ENCODE assay signal across 20 cellular contexts in genomic region chr2:128642801-128643200, GRCh38.
A peak's percentile ranks its signal among the peaks of the same experiment; 100 is the strongest.
DNase-seq lines count a peak whose midpoint lies in the region; ATAC-seq and TF ChIP-seq lines count a peak whose summit lies in the region.
"Had no signal": no experiment of that assay in that cellular context is flagged by ENCODE, and none has a peak within 500 bp of the region (broad histone marks: within the 10 kb centered on the region; RNA-seq: fewer than 3 reads in every experiment).

No MANE protein-coding gene starts in this region.

- intact Hi-C loops in natural killer cell (cut with micrococcal nuclease) = no loop called here

- TF ChIP-seq CTCF in natural killer cell (IDR thresholded peaks at IDR 0.05) (no peak), osteocyte (IDR thresholded peaks at IDR 0.05) (no peak)

- no peak overlapping the region for H3K27ac ChIP-seq in caudate nucleus (ENCODE audit: low read depth, low read length)
- H3K27ac ChIP-seq: adrenal gland, heart left ventricle, left ventricle myocardium inferior, thyroid gland, WERI-Rb-1 had no signal

- H3K36me3 Mint-ChIP-seq in natural killer cell = no peaks in the 10 kb centered on the region
- H3K36me3 Mint-ChIP-seq in natural killer cell treated with Interleukin-12 subunit alpha and Interleukin-12 subunit beta and Interleukin-15 and Interleukin-18, amount 100 ng/mL, for 72 hours = no peaks in the 10 kb centered on the region
- H3K36me3 Mint-ChIP-seq in osteocyte (ENCODE audit: unreplicated experiment) = no peaks in the 10 kb centered on the region

- DNase-seq in natural killer cell (peak; percentile 6), ecto neural progenitor cell (ENCODE audit: low spot score) (peak; percentile 30), osteocyte (ENCODE audit: extremely low spot score, unreplicated experiment) (peak; percentile 44), glomerular visceral epithelial cell (ENCODE audit: extremely low spot score) (no peak), caudate nucleus (lab: John Stamatoyannopoulos, UW) (no peak)
- DNase-seq in natural killer cell treated with Interleukin-12 subunit alpha and Interleukin-12 subunit beta and Interleukin-15 and Interleukin-18, amount 100 ng/mL, for 72 hours (ENCODE audit: low spot score) = no peak
- DNase-seq: BE2C; left ventricle myocardium inferior; NCI-H526 treated with DMSO at 0.1 percent for 48 hours; nephron progenitor cell; stimulated activated CD4-positive, alpha-beta T cell treated with anti-CD3 and anti-CD28 coated beads, Interleukin-2, amount 100 ng/mL, for 48 hours; stimulated activated naive CD4-positive, alpha-beta T cell; thyroid gland; WERI-Rb-1 had no signal

- H3K4me3 Mint-ChIP-seq in natural killer cell (no peak overlapping the region), osteocyte (ENCODE audit: unreplicated experiment) (no peak overlapping the region)
- H3K4me3 Mint-ChIP-seq in natural killer cell treated with Interleukin-12 subunit alpha and Interleukin-12 subunit beta and Interleukin-15 and Interleukin-18, amount 100 ng/mL, for 72 hours = no peak overlapping the region
- H3K4me3 Mint-ChIP-seq: GM23338; nephron progenitor cell; T-helper 2 cell treated with Interferon-gamma antibody and Interleukin-4, amounts not matched to agents 5 μg/mL and 100 μg/mL, for 36 hours had no signal

- ATAC-seq in natural killer cell = no peak
- no peak for ATAC-seq in natural killer cell treated with Interleukin-12 subunit alpha and Interleukin-12 subunit beta and Interleukin-15 and Interleukin-18, amount 100 ng/mL, for 72 hours
- ATAC-seq in GM21723 (IDR thresholded peaks at IDR 0.05; ENCODE audit: unreplicated experiment) = no peak
- ATAC-seq in HG03095 (IDR thresholded peaks at IDR 0.05; ENCODE audit: unreplicated experiment) = no peak
- ATAC-seq: GM23338, heart left ventricle had no signal

- H3K27me3 Mint-ChIP-seq in natural killer cell (ENCODE audit: low read depth in 2 of 2) (no peaks in the 10 kb centered on the region), osteocyte (ENCODE audit: unreplicated experiment) (no peaks in the 10 kb centered on the region)
- no peaks in the 10 kb centered on the region for H3K27me3 Mint-ChIP-seq in natural killer cell treated with Interleukin-12 subunit alpha and Interleukin-12 subunit beta and Interleukin-15 and Interleukin-18, amount 100 ng/mL, for 72 hours

- H3K9me3 Mint-ChIP-seq in natural killer cell (no peaks in the 10 kb centered on the region), osteocyte (ENCODE audit: unreplicated experiment) (no peaks in the 10 kb centered on the region)
- no peaks in the 10 kb centered on the region for H3K9me3 Mint-ChIP-seq in natural killer cell treated with Interleukin-12 subunit alpha and Interleukin-12 subunit beta and Interleukin-15 and Interleukin-18, amount 100 ng/mL, for 72 hours
- H3K9me3 Mint-ChIP-seq: GM23338; nephron progenitor cell; T-helper 2 cell treated with Interferon-gamma antibody and Interleukin-4, amounts not matched to agents 5 μg/mL and 100 μg/mL, for 36 hours had no signal

- H3K4me1 Mint-ChIP-seq in natural killer cell (no peaks in the 10 kb centered on the region), osteocyte (ENCODE audit: unreplicated experiment) (peaks cover 28% of the 10 kb centered on the region)
- peaks cover 0 to 11% of the 10 kb centered on the region in 2 donors for H3K4me1 Mint-ChIP-seq in natural killer cell treated with Interleukin-12 subunit alpha and Interleukin-12 subunit beta and Interleukin-15 and Interleukin-18, amount 100 ng/mL, for 72 hours (ENCODE audit: low read depth in 2 of 2)

- H3K27ac Mint-ChIP-seq in natural killer cell = no peak overlapping the region
- no peak overlapping the region for H3K27ac Mint-ChIP-seq in natural killer cell treated with Interleukin-12 subunit alpha and Interleukin-12 subunit beta and Interleukin-15 and Interleukin-18, amount 100 ng/mL, for 72 hours
- H3K27ac Mint-ChIP-seq in osteocyte (ENCODE audit: unreplicated experiment) = no peak overlapping the region
- H3K27ac Mint-ChIP-seq: GM23338; T-helper 2 cell treated with Interferon-gamma antibody and Interleukin-4, amounts not matched to agents 5 μg/mL and 100 μg/mL, for 36 hours had no signal

Comparison
In these comparisons a context has a peak if more than half of its experiments do, and no peak if none do; other contexts are left out.
1. DNase-seq: peak in natural killer cell (single experiment), ecto neural progenitor cell (single experiment) and osteocyte (single experiment); none in natural killer cell treated with Interleukin-12 subunit alpha and Interleukin-12 subunit beta and Interleukin-15 and Interleukin-18, amount 100 ng/mL, for 72 hours (single experiment), glomerular visceral epithelial cell (single experiment) and caudate nucleus (0 of 61).